In the genomic region with DNA sequence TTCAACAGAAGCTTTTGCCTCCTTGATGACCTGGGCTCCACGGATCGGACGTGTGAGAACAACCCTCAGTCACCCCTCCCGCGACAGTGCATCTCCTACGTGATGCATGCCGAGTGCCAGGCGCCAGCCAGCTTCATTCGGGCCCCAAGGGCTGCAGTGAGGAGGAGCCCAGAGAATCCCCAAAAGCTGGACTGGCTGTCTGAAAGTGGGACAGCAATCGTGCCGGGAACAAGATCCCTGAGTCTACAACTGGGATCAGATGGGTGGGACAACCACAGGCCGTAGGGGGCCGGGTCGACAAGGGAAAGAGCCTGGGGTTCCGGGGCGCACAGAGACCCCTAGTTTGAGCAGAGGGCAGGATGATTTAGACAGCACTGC, we compare ENCODE assay signal across 25 cellular contexts. TPM values are rescaled to one million over a fixed set of nuclear protein-coding genes. Genes with fewer than 3 reads are reported as not detected.
"Had no signal": no experiment of that assay in that cellular context is flagged by ENCODE, and none has a peak within 500 bp of the region (broad histone marks: within the 10 kb centered on the region; RNA-seq: fewer than 3 reads in every experiment).

No MANE protein-coding gene starts in this region.

- H3K27ac Mint-ChIP-seq: effector memory CD8-positive, alpha-beta T cell; natural killer cell; stimulated activated naive CD8-positive, alpha-beta T cell treated with anti-CD3 and anti-CD28 coated beads, Interleukin-15, amount 100 ng/mL, for 72 hours; type B pancreatic cell had no signal

- H2AFZ ChIP-seq: parathyroid adenoma had no signal

- H3K36me3 ChIP-seq: cardiac muscle cell, esophagus squamous epithelium, lower lobe of right lung, neutrophil, prostate gland, right atrium auricular region, tibial artery had no signal

- H3K4me1 ChIP-seq: esophagus squamous epithelium, lower lobe of right lung, parathyroid adenoma, prostate gland, testis, tibial artery had no signal

- H3K9me3 Mint-ChIP-seq: effector memory CD8-positive, alpha-beta T cell; natural killer cell; stimulated activated naive CD8-positive, alpha-beta T cell treated with anti-CD3 and anti-CD28 coated beads, Interleukin-15, amount 100 ng/mL, for 72 hours; type B pancreatic cell had no signal

- H3K9me3 ChIP-seq: esophagus squamous epithelium, heart right ventricle, lower lobe of right lung, neutrophil, prostate gland, right atrium auricular region, testis, tibial artery had no signal

- H3K27me3 ChIP-seq: cardiac muscle cell, heart right ventricle, neutrophil, right atrium auricular region, testis, tibial artery had no signal

- H3K4me3 Mint-ChIP-seq: effector memory CD8-positive, alpha-beta T cell; natural killer cell; stimulated activated naive CD8-positive, alpha-beta T cell treated with anti-CD3 and anti-CD28 coated beads, Interleukin-15, amount 100 ng/mL, for 72 hours; type B pancreatic cell had no signal

- H3K9ac ChIP-seq: parathyroid adenoma had no signal

- H3K4me1 Mint-ChIP-seq: natural killer cell; stimulated activated naive CD8-positive, alpha-beta T cell treated with anti-CD3 and anti-CD28 coated beads, Interleukin-15, amount 100 ng/mL, for 72 hours had no signal

- H3K27ac ChIP-seq: cardiac muscle cell, esophagus squamous epithelium, heart right ventricle, lower lobe of right lung, neutrophil, parathyroid adenoma, prostate gland, right atrium auricular region, skin epidermis, testis, tibial artery had no signal

- H3K4me3 ChIP-seq: cardiac muscle cell, esophagus squamous epithelium, heart right ventricle, lower lobe of right lung, prostate gland, right atrium auricular region, skin epidermis, testis, tibial artery had no signal

- H3K36me3 Mint-ChIP-seq: natural killer cell, type B pancreatic cell had no signal

- DNase-seq: cerebellar nuclear complex; cortex of kidney; effector memory CD8-positive, alpha-beta T cell; erythroblast; esophagus squamous epithelium; foreskin melanocyte; heart right ventricle; hippocampal formation; kidney glomerular epithelial cell; lower lobe of right lung; natural killer cell; stimulated activated CD4-positive, alpha-beta T cell treated with anti-CD3 and anti-CD28 coated beads, Interleukin-15, amount 100 ng/mL, for 24 hours; stimulated activated CD4-positive, alpha-beta T cell treated with anti-CD3 and anti-CD28 coated beads, Interleukin-2, amount 100 ng/mL, for 48 hours; stimulated activated CD8-positive, alpha-beta memory T cell treated with anti-CD3 and anti-CD28 coated beads, Interleukin-4, amount 100 ng/mL, for 48 hours; stimulated activated naive CD4-positive, alpha-beta T cell; stimulated activated naive CD8-positive, alpha-beta T cell treated with anti-CD3 and anti-CD28 coated beads, Interleukin-15, amount 100 ng/mL, for 72 hours; testis had no signal

- ATAC-seq: effector memory CD8-positive, alpha-beta T cell; heart right ventricle; natural killer cell had no signal

RNA-seq across cellular contexts. Expression of a gene that starts 27.2 kb away (rescaled TPM):
- total RNA-seq: natural killer cell had no signal
